4 cellular contexts compared by ENCODE assay signal in genomic region chr3:109035082-109035481, GRCh38.
TF ChIP-seq lines count a peak whose summit lies in the region.

No MANE protein-coding gene starts in this region.

TF ChIP-seq in HepG2, 621 proteins besides CTCF, POLR2A, EP300 and RAD21 (continues in another document):
- TF ChIP-seq ZGPAT (CRISPR knock-in tag; IDR thresholded peaks at IDR 0.05) = no peak
- TF ChIP-seq ZNF235 (CRISPR knock-in tag; IDR thresholded peaks at IDR 0.05; ENCODE audit: borderline replicate concordance) = no peak
- TF ChIP-seq ZNF20 (CRISPR knock-in tag; IDR thresholded peaks at IDR 0.05) = no peak
- peak; percentile 68 for TF ChIP-seq NFE2L2 (IDR thresholded peaks at IDR 0.05; ENCODE audit: low read length)

TF ChIP-seq in A549, 52 proteins besides CTCF, POLR2A, EP300 and RAD21:
- TF ChIP-seq NFE2L2 (conservative IDR thresholded peaks at IDR 0.05; ENCODE audit: low read length) (peak; percentile 77; the same call in 1 of the 2 replicates), MAFK (IDR thresholded peaks at IDR 0.05; ENCODE audit: partially characterized antibody) (peak; percentile 28), SREBF2 (IDR thresholded peaks at IDR 0.05) (no peak)

TF ChIP-seq in IMR-90, 13 proteins besides CTCF, POLR2A, EP300 and RAD21:
- TF ChIP-seq NFE2L2 (IDR thresholded peaks at IDR 0.05; ENCODE audit: low read depth, low read length) (peak; percentile 55; the same call in 1 of the 2 replicates), FOS (IDR thresholded peaks at IDR 0.05; ENCODE audit: low read depth, low read length) (no peak)

TF ChIP-seq in K562, 482 proteins besides CTCF, POLR2A, EP300 and RAD21:
- TF ChIP-seq NFE2L1 (tag; IDR thresholded peaks at IDR 0.05; ENCODE audit: borderline replicate concordance, low read depth) (0 out of 2 replicates have a peak, but pooled peaks have one; percentile 12), RBM14 (IDR thresholded peaks at IDR 0.05; ENCODE audit: borderline replicate concordance, insufficient read depth, low read depth, low read length) (no peak)
